ENCODE assay signal across 11 cellular contexts in the genomic region with DNA sequence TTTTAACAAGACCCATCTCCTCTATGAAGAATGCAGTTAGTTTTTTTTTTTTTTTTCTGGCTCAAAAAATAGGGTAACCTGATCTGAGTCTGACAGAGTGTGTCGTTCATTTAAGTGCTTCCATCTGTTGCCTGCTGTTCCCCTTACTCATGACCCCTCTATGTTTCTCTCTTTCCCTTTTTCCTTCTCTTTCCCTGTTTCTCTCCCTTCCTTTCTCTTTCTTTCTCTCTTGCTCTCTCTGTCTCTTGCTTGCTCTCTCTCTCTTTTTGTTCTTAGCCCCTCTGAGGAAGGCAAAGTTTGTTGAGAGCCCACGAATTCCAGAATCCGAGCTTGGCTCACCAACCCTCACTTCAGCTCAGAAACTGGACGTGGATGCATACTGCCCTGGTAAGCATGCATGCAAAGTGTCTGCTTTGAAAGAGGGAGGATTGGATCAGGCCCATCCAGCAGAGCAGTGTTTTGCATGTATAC.
A peak's percentile ranks its signal among the peaks of the same experiment; 100 is the strongest.
DNase-seq lines count a peak whose midpoint lies in the region; ATAC-seq lines count a peak whose summit lies in the region.
"Had no signal": no experiment of that assay in that cellular context is flagged by ENCODE, and none has a peak within 500 bp of the region (broad histone marks: within the 10 kb centered on the region; RNA-seq: fewer than 3 reads in every experiment).

No MANE protein-coding gene starts in this region.

- H3K9me3 Mint-ChIP-seq in activated T-helper 1 cell treated with anti-CD3 and anti-CD28 coated beads, Interleukin-12 subunit alpha, Interleukin-12 subunit beta, Interleukin-2, Interleukin-4 antibody, amounts not matched to agents 30 ng/mL and 10 ng/mL and 1 ng/mL, durations not matched to agents 14 hours and 24 hours and 36 hours = no peaks in the 10 kb centered on the region

- ATAC-seq in HG03378 (IDR thresholded peaks at IDR 0.05; ENCODE audit: unreplicated experiment) = no peak

- no peak overlapping the region for H3K27ac Mint-ChIP-seq in activated T-helper 1 cell treated with anti-CD3 and anti-CD28 coated beads, Interleukin-12 subunit alpha, Interleukin-12 subunit beta, Interleukin-2, Interleukin-4 antibody, amounts not matched to agents 30 ng/mL and 10 ng/mL and 1 ng/mL, durations not matched to agents 14 hours and 24 hours and 36 hours

- H3K4me3 Mint-ChIP-seq in activated T-helper 1 cell treated with anti-CD3 and anti-CD28 coated beads, Interleukin-12 subunit alpha, Interleukin-12 subunit beta, Interleukin-2, Interleukin-4 antibody, amounts not matched to agents 30 ng/mL and 10 ng/mL and 1 ng/mL, durations not matched to agents 14 hours and 24 hours and 36 hours = no peak overlapping the region

- no peaks in the 10 kb centered on the region for H3K27me3 Mint-ChIP-seq in activated T-helper 1 cell treated with anti-CD3 and anti-CD28 coated beads, Interleukin-12 subunit alpha, Interleukin-12 subunit beta, Interleukin-2, Interleukin-4 antibody, amounts not matched to agents 30 ng/mL and 10 ng/mL and 1 ng/mL, durations not matched to agents 14 hours and 24 hours and 36 hours (ENCODE audit: insufficient read depth)

- peak; percentile 46 for DNase-seq in Ammon's horn (ENCODE audit: low spot score)
- DNase-seq in NCI-H2171 (lab: John Stamatoyannopoulos, UW) = peak; percentile 76
- DNase-seq in caudate nucleus (lab: John Stamatoyannopoulos, UW) = peak in 2 of 61 donors; percentile 3 to 14
- peak; percentile 56 for DNase-seq in myocyte (ENCODE audit: low read depth)
- DNase-seq in activated T-helper 1 cell treated with anti-CD3 and anti-CD28 coated beads, Interleukin-12 subunit alpha, Interleukin-12 subunit beta, Interleukin-2, Interleukin-4 antibody, amounts not matched to agents 30 ng/mL and 10 ng/mL and 1 ng/mL, durations not matched to agents 14 hours and 24 hours and 36 hours (ENCODE audit: low spot score) = no peak
- no peak for DNase-seq in NCI-H2196 (lab: John Stamatoyannopoulos, UW; ENCODE audit: unreplicated experiment)
- DNase-seq in OCI-M1 (lab: John Stamatoyannopoulos, UW) = no peak
- DNase-seq: activated CD8-positive, alpha-beta memory T cell treated with anti-CD3 and anti-CD28 coated beads for 24 hours had no signal

- intact Hi-C loops in activated T-helper 1 cell treated with anti-CD3 and anti-CD28 coated beads, Interleukin-12 subunit alpha, Interleukin-12 subunit beta, Interleukin-2, Interleukin-4 antibody, amounts not matched to agents 30 ng/mL and 10 ng/mL and 1 ng/mL, durations not matched to agents 14 hours and 24 hours and 36 hours (cut with micrococcal nuclease) = no loop called here

- no peaks in the 10 kb centered on the region for H3K36me3 Mint-ChIP-seq in activated T-helper 1 cell treated with anti-CD3 and anti-CD28 coated beads, Interleukin-12 subunit alpha, Interleukin-12 subunit beta, Interleukin-2, Interleukin-4 antibody, amounts not matched to agents 30 ng/mL and 10 ng/mL and 1 ng/mL, durations not matched to agents 14 hours and 24 hours and 36 hours (ENCODE audit: low read depth)

- no peaks in the 10 kb centered on the region for H3K4me1 Mint-ChIP-seq in activated T-helper 1 cell treated with anti-CD3 and anti-CD28 coated beads, Interleukin-12 subunit alpha, Interleukin-12 subunit beta, Interleukin-2, Interleukin-4 antibody, amounts not matched to agents 30 ng/mL and 10 ng/mL and 1 ng/mL, durations not matched to agents 14 hours and 24 hours and 36 hours (ENCODE audit: low read depth)

- H3K27ac ChIP-seq in caudate nucleus (ENCODE audit: low read depth, low read length) = peak overlapping the region; percentile 65
- H3K27ac ChIP-seq: BLaER1, SJSA1 had no signal

Comparison
In these comparisons a context has a peak if more than half of its experiments do, and no peak if none do; other contexts are left out.
1. DNase-seq: peak in Ammon's horn (single experiment), NCI-H2171 (single experiment) and myocyte (single experiment); none in activated T-helper 1 cell treated with anti-CD3 and anti-CD28 coated beads, Interleukin-12 subunit alpha, Interleukin-12 subunit beta, Interleukin-2, Interleukin-4 antibody, amounts not matched to agents 30 ng/mL and 10 ng/mL and 1 ng/mL, durations not matched to agents 14 hours and 24 hours and 36 hours (single experiment), NCI-H2196 (single experiment) and OCI-M1 (single experiment).